In genomic region chr9:89534464-89534863, GRCh38 we compare ENCODE assay signal across 14 cellular contexts. TPM values are rescaled to one million over a fixed set of nuclear protein-coding genes. Genes with fewer than 3 reads are reported as not detected.
DNase-seq lines count a peak whose midpoint lies in the region; ATAC-seq and TF ChIP-seq lines count a peak whose summit lies in the region.
"Had no signal": no experiment of that assay in that cellular context is flagged by ENCODE, and none has a peak within 500 bp of the region (broad histone marks: within the 10 kb centered on the region; RNA-seq: fewer than 3 reads in every experiment).

No MANE protein-coding gene starts in this region.

- H3K4me3 Mint-ChIP-seq in activated naive CD4-positive, alpha-beta T cell treated with anti-CD3 and anti-CD28 coated beads, Interleukin-2, amount 10 ng/mL, durations not matched to agents 7 days and 5 days: no peak overlapping the region
- no peak overlapping the region for H3K4me3 Mint-ChIP-seq in activated CD8-positive, alpha-beta T cell treated with anti-CD3 and anti-CD28 coated beads, Interleukin-2, amount 10 ng/mL, durations not matched to agents 7 days and 5 days

- H3K27ac ChIP-seq in substantia nigra (ENCODE audit: low read depth, low read length, poor library complexity, severe bottlenecking): peak overlapping the region; percentile 24
- H3K27ac ChIP-seq: SK-N-MC had no signal

- peaks cover 98% of the 10 kb centered on the region for H3K4me1 Mint-ChIP-seq in activated naive CD4-positive, alpha-beta T cell treated with anti-CD3 and anti-CD28 coated beads, Interleukin-2, amount 10 ng/mL, durations not matched to agents 7 days and 5 days
- H3K4me1 Mint-ChIP-seq in activated CD8-positive, alpha-beta T cell treated with anti-CD3 and anti-CD28 coated beads, Interleukin-2, amount 10 ng/mL, durations not matched to agents 7 days and 5 days (ENCODE audit: low read depth): peaks cover 97% of the 10 kb centered on the region

- no peak for DNase-seq in activated naive CD4-positive, alpha-beta T cell treated with anti-CD3 and anti-CD28 coated beads, Interleukin-2, amount 10 ng/mL, durations not matched to agents 7 days and 5 days
- DNase-seq in activated naive CD4-positive, alpha-beta T cell treated with anti-CD3 and anti-CD28 coated beads, Interleukin-2, amount 50 U/mL, for 16 hours: no peak
- no peak for DNase-seq in activated CD8-positive, alpha-beta T cell treated with anti-CD3 and anti-CD28 coated beads, Interleukin-2, amount 10 ng/mL, durations not matched to agents 7 days and 5 days
- DNase-seq in kidney tubule cell (ENCODE audit: low spot score) (peak; percentile 55), substantia nigra (lab: John Stamatoyannopoulos, UW) (no peak), omental fat pad (ENCODE audit: low spot score) (no peak)
- DNase-seq: foreskin melanocyte; mesendoderm; NCI-H1048; NCI-H2107; stimulated activated CD4-positive, alpha-beta T cell treated with anti-CD3 and anti-CD28 coated beads, Interleukin-4, amount 100 ng/mL, for 4 hours had no signal

- no peak for TF ChIP-seq CTCF in omental fat pad (IDR thresholded peaks at IDR 0.05)

- H3K27me3 Mint-ChIP-seq in activated naive CD4-positive, alpha-beta T cell treated with anti-CD3 and anti-CD28 coated beads, Interleukin-2, amount 10 ng/mL, durations not matched to agents 7 days and 5 days: no peaks in the 10 kb centered on the region
- H3K27me3 Mint-ChIP-seq in activated CD8-positive, alpha-beta T cell treated with anti-CD3 and anti-CD28 coated beads, Interleukin-2, amount 10 ng/mL, durations not matched to agents 7 days and 5 days (ENCODE audit: low read depth): no peaks in the 10 kb centered on the region

- no peak for ATAC-seq in activated CD8-positive, alpha-beta T cell treated with anti-CD3 and anti-CD28 coated beads, Interleukin-2, amount 10 ng/mL, durations not matched to agents 7 days and 5 days
- ATAC-seq in omental fat pad (ENCODE audit: low FRiP score) (no peak), HG03045 (IDR thresholded peaks at IDR 0.05; ENCODE audit: unreplicated experiment) (no peak), HG02885 (IDR thresholded peaks at IDR 0.05; ENCODE audit: poor library complexity, unreplicated experiment) (no peak)

- H3K36me3 Mint-ChIP-seq in activated naive CD4-positive, alpha-beta T cell treated with anti-CD3 and anti-CD28 coated beads, Interleukin-2, amount 10 ng/mL, durations not matched to agents 7 days and 5 days: peaks cover 1% of the 10 kb centered on the region
- H3K36me3 Mint-ChIP-seq in activated CD8-positive, alpha-beta T cell treated with anti-CD3 and anti-CD28 coated beads, Interleukin-2, amount 10 ng/mL, durations not matched to agents 7 days and 5 days (ENCODE audit: low read depth): peaks cover 3% of the 10 kb centered on the region

- H3K9me3 Mint-ChIP-seq in activated naive CD4-positive, alpha-beta T cell treated with anti-CD3 and anti-CD28 coated beads, Interleukin-2, amount 10 ng/mL, durations not matched to agents 7 days and 5 days: no peaks in the 10 kb centered on the region
- H3K9me3 Mint-ChIP-seq in activated CD8-positive, alpha-beta T cell treated with anti-CD3 and anti-CD28 coated beads, Interleukin-2, amount 10 ng/mL, durations not matched to agents 7 days and 5 days (ENCODE audit: insufficient read depth): no peaks in the 10 kb centered on the region

- CTCF ChIA-PET in activated naive CD4-positive, alpha-beta T cell treated with anti-CD3 and anti-CD28 coated beads, Interleukin-2, amount 10 ng/mL, durations not matched to agents 7 days and 5 days (lab: Charles Lee): interaction anchor here (0.9 kb wide), 1 partner anchor 11 kb away, joined by 4 read pairs; no protein-coding TSS in a partner anchor
- CTCF ChIA-PET in activated CD8-positive, alpha-beta T cell treated with anti-CD3 and anti-CD28 coated beads, Interleukin-2, amount 10 ng/mL, durations not matched to agents 7 days and 5 days (lab: Charles Lee): interaction anchor here (2.2 to 7.7 kb wide), 4 partner anchors 12 to 105 kb away, joined by 13 to 98 read pairs (median 25); no protein-coding TSS in a partner anchor

- POLR2A ChIA-PET in activated CD8-positive, alpha-beta T cell treated with anti-CD3 and anti-CD28 coated beads, Interleukin-2, amount 10 ng/mL, durations not matched to agents 7 days and 5 days (lab: Charles Lee): interaction anchor here (1.1 to 4.4 kb wide), 2 partner anchors 12 to 53 kb away, joined by 3 to 42 read pairs; no protein-coding TSS in a partner anchor

- H3K27ac Mint-ChIP-seq in activated naive CD4-positive, alpha-beta T cell treated with anti-CD3 and anti-CD28 coated beads, Interleukin-2, amount 10 ng/mL, durations not matched to agents 7 days and 5 days: peak overlapping the region; percentile 95
- H3K27ac Mint-ChIP-seq in activated CD8-positive, alpha-beta T cell treated with anti-CD3 and anti-CD28 coated beads, Interleukin-2, amount 10 ng/mL, durations not matched to agents 7 days and 5 days: peak overlapping the region; percentile 89

RNA-seq across cellular contexts. Expression of gene SEMA4D, which starts 36.6 kb away (rescaled TPM):
- total RNA-seq in activated CD8-positive, alpha-beta T cell treated with anti-CD3 and anti-CD28 coated beads, Interleukin-2, amount 10 ng/mL, durations not matched to agents 7 days and 5 days: 100 to 1,000 TPM; 314 to 321 TPM
- total RNA-seq in omental fat pad: 10 to 100 TPM; 14.2 to 49.5 (median 18.3) TPM

Comparison
In these comparisons a context has a peak if more than half of its experiments do, and no peak if none do; other contexts are left out.
1. RNA of gene SEMA4D, which starts 36.6 kb away (total RNA-seq): 314 to 321 TPM in activated CD8-positive, alpha-beta T cell treated with anti-CD3 and anti-CD28 coated beads, Interleukin-2, amount 10 ng/mL, durations not matched to agents 7 days and 5 days; 14.2 to 49.5 TPM in omental fat pad; every median in the first group is over 4 times any median in the second.